In the genomic region with DNA sequence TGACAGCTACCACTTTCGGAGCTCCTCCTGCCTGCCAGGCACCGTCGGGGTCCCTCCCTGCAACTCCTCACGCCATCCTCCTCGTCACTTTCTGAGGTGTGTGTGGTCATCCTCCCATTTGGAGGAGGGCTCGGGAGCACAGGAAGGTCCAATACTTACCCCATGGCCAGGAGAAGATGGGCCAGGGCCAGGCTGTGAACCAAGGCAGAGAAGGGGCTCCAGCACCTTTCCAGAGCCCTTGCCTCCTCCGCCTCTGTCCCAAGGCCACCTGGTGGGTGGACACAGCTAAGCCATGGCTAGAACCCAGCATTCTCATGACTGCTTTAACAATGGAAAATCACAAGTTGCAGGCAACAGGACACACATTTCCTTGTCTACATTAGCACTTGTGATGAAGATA, we compare ENCODE assay signal across 22 cellular contexts.
"Had no signal": no experiment of that assay in that cellular context is flagged by ENCODE, and none has a peak within 500 bp of the region (broad histone marks: within the 10 kb centered on the region; RNA-seq: fewer than 3 reads in every experiment).

No MANE protein-coding gene starts in this region.

- H3K27ac ChIP-seq: SJCRH30 had no signal

- ATAC-seq: HepG2, SK-N-SH treated with all-trans-retinoic acid at 6 μM for 48 hours had no signal

- H3K27me3 ChIP-seq: MG63, SJCRH30 had no signal

- H3K36me3 ChIP-seq: MG63, SJCRH30 had no signal

- H3K4me1 ChIP-seq: SJCRH30 had no signal

- H3K9me3 ChIP-seq: MG63, SJCRH30 had no signal

- H3K4me3 ChIP-seq: MG63, SJCRH30 had no signal

- DNase-seq: IMR-90, Karpas-422, KG1, MG63, NCI-H1092, NCI-H1105 treated with DMSO at 0.1 percent for 48 hours, NCI-H1417 treated with DMSO at 0.1 percent for 48 hours, NCI-H146, NCI-H1694 treated with DMSO at 0.1 percent for 48 hours, NCI-H1930, NCI-H2081, NCI-H2107, NCI-H226, NCI-H446, NCI-H510A, NCI-H524 treated with DMSO at 0.1 percent for 48 hours, NCI-H774, RPMI8226, SHP77 treated with DMSO at 0.1 percent for 48 hours, SJCRH30 had no signal
